22 cellular contexts compared by ENCODE assay signal in genomic region chr20:46148313-46149213, GRCh38. TPM values are rescaled to one million over a fixed set of nuclear protein-coding genes. Genes with fewer than 3 reads are reported as not detected.
DNase-seq lines count a peak whose midpoint lies in the region; TF ChIP-seq lines count a peak whose summit lies in the region.
"Had no signal": no experiment of that assay in that cellular context is flagged by ENCODE, and none has a peak within 500 bp of the region (broad histone marks: within the 10 kb centered on the region; RNA-seq: fewer than 3 reads in every experiment).

No MANE protein-coding gene starts in this region.

- CTCF ChIA-PET in HEK293 (lab: Yijun Ruan, JAX): no interaction called here

- H3K4me3 ChIP-seq in HEK293 (ENCODE audit: low read depth, low read length) (no peak overlapping the region), epithelial cell of esophagus (ENCODE audit: low read length) (no peak overlapping the region)
- H3K4me3 ChIP-seq: GM12878, GM23248, HAP-1 had no signal

- no peaks in the 10 kb centered on the region for H3K36me3 ChIP-seq in HEK293 (ENCODE audit: control insufficient read depth in 2 of 2, insufficient read depth in 1 of 2, low read length in 2 of 2)
- H3K36me3 ChIP-seq: HAP-1 had no signal

- intact Hi-C loops in posterior vena cava (cut with DNase I): loop anchor here in 1 of 2 donors (5.0 kb wide), 1 partner anchor 1104 kb away; no protein-coding TSS in a partner anchor

- TF ChIP-seq CTCF in HEK293 (tag by site-specific recombination; IDR thresholded peaks at IDR 0.05) (no peak), epithelial cell of esophagus (IDR thresholded peaks at IDR 0.05; ENCODE audit: insufficient read depth, low read depth, low read length, missing control alignments) (no peak)

- H3K9me3 ChIP-seq in HEK293 (ENCODE audit: control insufficient read depth, insufficient read depth, low read depth, low read length): no peaks in the 10 kb centered on the region
- H3K9me3 ChIP-seq: HAP-1 had no signal

- POLR2A ChIA-PET in HEK293 (lab: Yijun Ruan, JAX): no interaction called here

- H3K4me1 ChIP-seq in HEK293 (ENCODE audit: control insufficient read depth, insufficient read depth, low read length): no peaks in the 10 kb centered on the region
- H3K4me1 ChIP-seq: HAP-1 had no signal

- DNase-seq in SK-N-DZ (ENCODE audit: low spot score): peak; percentile 79
- DNase-seq in epithelial cell of esophagus (ENCODE audit: low read depth): peak; percentile 39
- peak; percentile 37 for DNase-seq in posterior vena cava (ENCODE audit: low spot score)
- no peak for DNase-seq in putamen (ENCODE audit: low spot score)
- no peak for DNase-seq in activated T-cell treated with anti-CD3 and anti-CD28 coated beads, Interleukin-2, amount 50 U/mL, for 48 hours
- no peak for DNase-seq in NCI-H748 treated with DMSO at 0.1 percent for 48 hours (lab: John Stamatoyannopoulos, UW)
- no peak for DNase-seq in amniotic stem cell (lab: John Stamatoyannopoulos, UW)
- DNase-seq: C1 segment of cervical spinal cord; CD4-positive, CD25-positive, alpha-beta regulatory T cell; CD8-positive, alpha-beta memory T cell; COR-L47; DMS 273 treated with DMSO at 0.1 percent for 48 hours; DMS53; DND-41; EL; IMR-90 had no signal

- no peak overlapping the region for H3K27ac ChIP-seq in HEK293 (ENCODE audit: extremely low read depth, low read depth, low read length)
- H3K27ac ChIP-seq: GM23248 had no signal

TF ChIP-seq in HEK293, 187 proteins besides CTCF, POLR2A, EP300 and RAD21:
- TF ChIP-seq ZNF785 (tag by site-specific recombination; IDR thresholded peaks at IDR 0.05) (no peak), ZIC2 (tag by site-specific recombination; IDR thresholded peaks at IDR 0.05) (peak; percentile 88), GLIS1 (tag by site-specific recombination; IDR thresholded peaks at IDR 0.05) (peak; percentile 94), SCRT2 (tag by site-specific recombination; IDR thresholded peaks at IDR 0.05) (peak; percentile 83), SCRT1 (tag by site-specific recombination; IDR thresholded peaks at IDR 0.05; ENCODE audit: borderline replicate concordance) (0 out of 2 replicates have a peak, but pooled peaks have one; percentile 36)

RNA-seq across cellular contexts. Expression of gene CD40, which starts 30.4 kb away (rescaled TPM):
- 0.77 and 1.1 TPM in 2 replicates for polyA plus RNA-seq in SK-N-DZ (2014; cell fraction: cytosol; rRNA removed)
- polyA plus RNA-seq in SK-N-DZ (2014; cell fraction: nucleus; rRNA removed): 0.32 and 2.1 TPM in 2 replicates
- total RNA-seq in posterior vena cava: 10 to 100 TPM in 1 of 2 donors, 1 to 10 TPM in 1; 9.6 to 11.3 TPM
- total RNA-seq: A172, HT-29 had no signal

RNA-seq across cellular contexts. Expression of gene NCOA5, which starts 58.8 kb away (rescaled TPM):
- 28.4 and 30.3 TPM in 2 replicates for polyA plus RNA-seq in SK-N-DZ (2014; cell fraction: cytosol; rRNA removed)
- polyA plus RNA-seq in SK-N-DZ (2014; cell fraction: nucleus; rRNA removed): 25.6 and 28.6 TPM in 2 replicates
- total RNA-seq in posterior vena cava: 10 to 100 TPM; 18.7 to 20.4 TPM

Comparison
In these comparisons a context has a peak if more than half of its experiments do, and no peak if none do; other contexts are left out.
1. DNase-seq: peak in SK-N-DZ (single experiment), epithelial cell of esophagus (single experiment) and posterior vena cava (single experiment); none in putamen (single experiment), activated T-cell treated with anti-CD3 and anti-CD28 coated beads, Interleukin-2, amount 50 U/mL, for 48 hours (0 of 2), NCI-H748 treated with DMSO at 0.1 percent for 48 hours (single experiment) and amniotic stem cell (single experiment).